7 cellular contexts compared by ENCODE assay signal in the genomic region with DNA sequence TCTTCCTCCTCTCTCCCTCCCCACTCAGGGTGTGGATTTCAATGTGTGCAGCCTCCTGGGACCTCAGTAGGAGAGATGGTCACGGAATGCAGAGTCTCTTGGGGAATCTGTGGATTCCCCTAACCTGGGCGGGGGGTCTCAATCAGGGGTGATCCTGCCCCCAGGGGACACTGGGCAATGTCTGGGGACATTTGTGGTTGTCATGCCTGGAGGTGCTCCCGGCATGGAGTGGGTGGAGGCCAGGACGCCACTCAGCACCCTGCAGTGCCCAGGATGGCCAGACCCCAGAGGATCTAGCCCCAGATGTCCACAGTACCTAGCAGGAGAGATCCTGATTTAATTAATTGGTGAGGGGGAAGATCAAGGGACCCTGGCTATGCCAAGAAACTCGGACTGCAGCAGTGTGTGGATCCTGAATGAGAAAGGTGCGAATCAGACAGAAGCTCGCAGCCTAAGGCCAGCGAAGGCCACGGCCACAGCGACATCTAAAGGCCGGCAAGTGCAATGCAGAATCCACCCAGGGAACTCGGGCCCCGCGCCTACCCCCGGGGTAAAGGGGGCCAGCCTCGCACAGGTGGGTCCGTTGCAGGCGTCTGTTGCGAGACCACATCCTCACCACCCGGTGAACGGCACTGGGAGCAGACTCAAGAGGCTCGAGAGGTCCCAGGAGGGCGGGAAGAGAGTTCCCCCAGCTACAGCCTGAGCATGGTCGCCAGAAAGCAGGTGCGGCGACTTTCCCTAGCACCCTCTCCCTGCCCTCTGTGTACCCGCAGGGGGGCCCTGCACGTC.
A peak's percentile ranks its signal among the peaks of the same experiment; 100 is the strongest.
DNase-seq lines count a peak whose midpoint lies in the region; FAIRE-seq lines count a peak whose summit lies in the region.

No MANE protein-coding gene starts in this region.

- no peaks in the 10 kb centered on the region for H3K27me3 Mint-ChIP-seq in activated naive CD8-positive, alpha-beta T cell

- H3K36me3 Mint-ChIP-seq in activated naive CD8-positive, alpha-beta T cell, result no peaks in the 10 kb centered on the region

- peaks cover 52% of the 10 kb centered on the region for H3K4me1 Mint-ChIP-seq in activated naive CD8-positive, alpha-beta T cell (ENCODE audit: low read depth)

- H3K27ac Mint-ChIP-seq in activated naive CD8-positive, alpha-beta T cell, result peak overlapping the region; percentile 10

- DNase-seq in GM18507 (ENCODE audit: extremely low spot score, insufficient read length, low read depth) (no peak), RPMI8226 (peak; percentile 75), hepatic stellate cell (ENCODE audit: low spot score) (peak; percentile 60), NCI-H128 (lab: John Stamatoyannopoulos, UW; ENCODE audit: unreplicated experiment) (no peak), occipital lobe (lab: John Stamatoyannopoulos, UW) (no peak)
- DNase-seq in stimulated activated CD4-positive, alpha-beta T cell treated with anti-CD3 and anti-CD28 coated beads, Interleukin-4, amount 100 ng/mL, for 1 hour, result peak; percentile 65

- H3K9me3 Mint-ChIP-seq in activated naive CD8-positive, alpha-beta T cell (ENCODE audit: low read depth), result no peaks in the 10 kb centered on the region

- no peak overlapping the region for H3K4me3 Mint-ChIP-seq in activated naive CD8-positive, alpha-beta T cell

- FAIRE-seq in GM18507 (lab: Jason Lieb, UNC), result peak; percentile 88

Comparison
In these comparisons a context has a peak if more than half of its experiments do, and no peak if none do; other contexts are left out.
1. DNase-seq: peak in RPMI8226 (single experiment), hepatic stellate cell (single experiment) and stimulated activated CD4-positive, alpha-beta T cell treated with anti-CD3 and anti-CD28 coated beads, Interleukin-4, amount 100 ng/mL, for 1 hour (single experiment); none in GM18507 (single experiment), NCI-H128 (single experiment) and occipital lobe (single experiment).